Comparison of ENCODE assay signal across 1 cellular context in genomic region chr4:76301775-76302162, GRCh38.
TF ChIP-seq lines count a peak whose summit lies in the region.

No MANE protein-coding gene starts in this region.

TF ChIP-seq in HepG2, 621 proteins besides CTCF, POLR2A, EP300 and RAD21:
- TF ChIP-seq KDM6A (CRISPR knock-in tag; IDR thresholded peaks at IDR 0.05; ENCODE audit: low read depth) (no peak), PITX1 (CRISPR knock-in tag; IDR thresholded peaks at IDR 0.05) (no peak), TBX3 (IDR thresholded peaks at IDR 0.05; ENCODE audit: borderline replicate concordance) (no peak), KLF12 (CRISPR knock-in tag; IDR thresholded peaks at IDR 0.05; ENCODE audit: borderline replicate concordance) (no peak), ZKSCAN5 (CRISPR knock-in tag; IDR thresholded peaks at IDR 0.05) (no peak), U2AF2 (IDR thresholded peaks at IDR 0.05; ENCODE audit: low read depth, low read length) (no peak), ETV5 (CRISPR knock-in tag; IDR thresholded peaks at IDR 0.05; ENCODE audit: borderline replicate concordance) (no peak), FOXK2 (IDR thresholded peaks at IDR 0.05) (no peak), GZF1 (CRISPR knock-in tag; IDR thresholded peaks at IDR 0.05) (no peak), HDAC1 (CRISPR knock-in tag; IDR thresholded peaks at IDR 0.05) (no peak), POLR2AphosphoS2 (IDR thresholded peaks at IDR 0.05; ENCODE audit: low read depth, low read length) (no peak), ZFX (CRISPR knock-in tag; IDR thresholded peaks at IDR 0.05; ENCODE audit: low read depth) (no peak), CREB1 (IDR thresholded peaks at IDR 0.05) (no peak), CREB1 (CRISPR knock-in tag; IDR thresholded peaks at IDR 0.05) (0 out of 2 replicates have a peak, but pooled peaks have one; percentile 3), MEIS2 (CRISPR knock-in tag; IDR thresholded peaks at IDR 0.05) (no peak), MTA1 (CRISPR knock-in tag; IDR thresholded peaks at IDR 0.05; ENCODE audit: borderline replicate concordance) (no peak), ZNF230 (CRISPR knock-in tag; IDR thresholded peaks at IDR 0.05) (no peak), ZFP1 (CRISPR knock-in tag; IDR thresholded peaks at IDR 0.05) (no peak), ZNF136 (CRISPR knock-in tag; IDR thresholded peaks at IDR 0.05; ENCODE audit: low read depth) (no peak), ERF (CRISPR knock-in tag; IDR thresholded peaks at IDR 0.05) (0 out of 2 replicates have a peak, but pooled peaks have one; percentile 3), ATF4 (CRISPR knock-in tag; IDR thresholded peaks at IDR 0.05) (0 out of 4 replicates have a peak, but pooled peaks of 1 of the 2 experiments have one; percentile 3), SYNCRIP (IDR thresholded peaks at IDR 0.05; ENCODE audit: insufficient read depth, low read depth, low read length) (no peak), BATF2 (CRISPR knock-in tag; IDR thresholded peaks at IDR 0.05) (no peak), KAT7 (CRISPR knock-in tag; IDR thresholded peaks at IDR 0.05; ENCODE audit: borderline replicate concordance) (no peak), ASH2L (IDR thresholded peaks at IDR 0.05; ENCODE audit: insufficient read length, low read depth, low read length) (peak; percentile 67), KDM4B (CRISPR knock-in tag; IDR thresholded peaks at IDR 0.05) (no peak), ZNF768 (CRISPR knock-in tag; IDR thresholded peaks at IDR 0.05) (no peak), ZBTB43 (CRISPR knock-in tag; conservative IDR thresholded peaks at IDR 0.05) (no peak), RBM39 (IDR thresholded peaks at IDR 0.05; ENCODE audit: low read depth, low read length, poor library complexity, severe bottlenecking) (no peak), ZNF431 (CRISPR knock-in tag; IDR thresholded peaks at IDR 0.05; ENCODE audit: borderline replicate concordance, low read depth) (no peak)
- TF ChIP-seq, protein P1, sequence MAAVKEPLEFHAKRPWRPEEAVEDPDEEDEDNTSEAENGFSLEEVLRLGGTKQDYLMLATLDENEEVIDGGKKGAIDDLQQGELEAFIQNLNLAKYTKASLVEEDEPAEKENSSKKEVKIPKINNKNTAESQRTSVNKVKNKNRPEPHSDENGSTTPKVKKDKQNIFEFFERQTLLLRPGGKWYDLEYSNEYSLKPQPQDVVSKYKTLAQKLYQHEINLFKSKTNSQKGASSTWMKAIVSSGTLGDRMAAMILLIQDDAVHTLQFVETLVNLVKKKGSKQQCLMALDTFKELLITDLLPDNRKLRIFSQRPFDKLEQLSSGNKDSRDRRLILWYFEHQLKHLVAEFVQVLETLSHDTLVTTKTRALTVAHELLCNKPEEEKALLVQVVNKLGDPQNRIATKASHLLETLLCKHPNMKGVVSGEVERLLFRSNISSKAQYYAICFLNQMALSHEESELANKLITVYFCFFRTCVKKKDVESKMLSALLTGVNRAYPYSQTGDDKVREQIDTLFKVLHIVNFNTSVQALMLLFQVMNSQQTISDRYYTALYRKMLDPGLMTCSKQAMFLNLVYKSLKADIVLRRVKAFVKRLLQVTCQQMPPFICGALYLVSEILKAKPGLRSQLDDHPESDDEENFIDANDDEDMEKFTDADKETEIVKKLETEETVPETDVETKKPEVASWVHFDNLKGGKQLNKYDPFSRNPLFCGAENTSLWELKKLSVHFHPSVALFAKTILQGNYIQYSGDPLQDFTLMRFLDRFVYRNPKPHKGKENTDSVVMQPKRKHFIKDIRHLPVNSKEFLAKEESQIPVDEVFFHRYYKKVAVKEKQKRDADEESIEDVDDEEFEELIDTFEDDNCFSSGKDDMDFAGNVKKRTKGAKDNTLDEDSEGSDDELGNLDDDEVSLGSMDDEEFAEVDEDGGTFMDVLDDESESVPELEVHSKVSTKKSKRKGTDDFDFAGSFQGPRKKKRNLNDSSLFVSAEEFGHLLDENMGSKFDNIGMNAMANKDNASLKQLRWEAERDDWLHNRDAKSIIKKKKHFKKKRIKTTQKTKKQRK (IDR thresholded peaks at IDR 0.05; ENCODE audit: low read length), result no peak
- TF ChIP-seq, protein P2, sequence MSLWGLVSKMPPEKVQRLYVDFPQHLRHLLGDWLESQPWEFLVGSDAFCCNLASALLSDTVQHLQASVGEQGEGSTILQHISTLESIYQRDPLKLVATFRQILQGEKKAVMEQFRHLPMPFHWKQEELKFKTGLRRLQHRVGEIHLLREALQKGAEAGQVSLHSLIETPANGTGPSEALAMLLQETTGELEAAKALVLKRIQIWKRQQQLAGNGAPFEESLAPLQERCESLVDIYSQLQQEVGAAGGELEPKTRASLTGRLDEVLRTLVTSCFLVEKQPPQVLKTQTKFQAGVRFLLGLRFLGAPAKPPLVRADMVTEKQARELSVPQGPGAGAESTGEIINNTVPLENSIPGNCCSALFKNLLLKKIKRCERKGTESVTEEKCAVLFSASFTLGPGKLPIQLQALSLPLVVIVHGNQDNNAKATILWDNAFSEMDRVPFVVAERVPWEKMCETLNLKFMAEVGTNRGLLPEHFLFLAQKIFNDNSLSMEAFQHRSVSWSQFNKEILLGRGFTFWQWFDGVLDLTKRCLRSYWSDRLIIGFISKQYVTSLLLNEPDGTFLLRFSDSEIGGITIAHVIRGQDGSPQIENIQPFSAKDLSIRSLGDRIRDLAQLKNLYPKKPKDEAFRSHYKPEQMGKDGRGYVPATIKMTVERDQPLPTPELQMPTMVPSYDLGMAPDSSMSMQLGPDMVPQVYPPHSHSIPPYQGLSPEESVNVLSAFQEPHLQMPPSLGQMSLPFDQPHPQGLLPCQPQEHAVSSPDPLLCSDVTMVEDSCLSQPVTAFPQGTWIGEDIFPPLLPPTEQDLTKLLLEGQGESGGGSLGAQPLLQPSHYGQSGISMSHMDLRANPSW (CRISPR knock-in tag; IDR thresholded peaks at IDR 0.05; ENCODE audit: borderline replicate concordance), result no peak
- TF ChIP-seq, protein P3, sequence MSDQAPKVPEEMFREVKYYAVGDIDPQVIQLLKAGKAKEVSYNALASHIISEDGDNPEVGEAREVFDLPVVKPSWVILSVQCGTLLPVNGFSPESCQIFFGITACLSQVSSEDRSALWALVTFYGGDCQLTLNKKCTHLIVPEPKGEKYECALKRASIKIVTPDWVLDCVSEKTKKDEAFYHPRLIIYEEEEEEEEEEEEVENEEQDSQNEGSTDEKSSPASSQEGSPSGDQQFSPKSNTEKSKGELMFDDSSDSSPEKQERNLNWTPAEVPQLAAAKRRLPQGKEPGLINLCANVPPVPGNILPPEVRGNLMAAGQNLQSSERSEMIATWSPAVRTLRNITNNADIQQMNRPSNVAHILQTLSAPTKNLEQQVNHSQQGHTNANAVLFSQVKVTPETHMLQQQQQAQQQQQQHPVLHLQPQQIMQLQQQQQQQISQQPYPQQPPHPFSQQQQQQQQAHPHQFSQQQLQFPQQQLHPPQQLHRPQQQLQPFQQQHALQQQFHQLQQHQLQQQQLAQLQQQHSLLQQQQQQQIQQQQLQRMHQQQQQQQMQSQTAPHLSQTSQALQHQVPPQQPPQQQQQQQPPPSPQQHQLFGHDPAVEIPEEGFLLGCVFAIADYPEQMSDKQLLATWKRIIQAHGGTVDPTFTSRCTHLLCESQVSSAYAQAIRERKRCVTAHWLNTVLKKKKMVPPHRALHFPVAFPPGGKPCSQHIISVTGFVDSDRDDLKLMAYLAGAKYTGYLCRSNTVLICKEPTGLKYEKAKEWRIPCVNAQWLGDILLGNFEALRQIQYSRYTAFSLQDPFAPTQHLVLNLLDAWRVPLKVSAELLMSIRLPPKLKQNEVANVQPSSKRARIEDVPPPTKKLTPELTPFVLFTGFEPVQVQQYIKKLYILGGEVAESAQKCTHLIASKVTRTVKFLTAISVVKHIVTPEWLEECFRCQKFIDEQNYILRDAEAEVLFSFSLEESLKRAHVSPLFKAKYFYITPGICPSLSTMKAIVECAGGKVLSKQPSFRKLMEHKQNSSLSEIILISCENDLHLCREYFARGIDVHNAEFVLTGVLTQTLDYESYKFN (CRISPR knock-in tag; conservative IDR thresholded peaks at IDR 0.05), result peak; percentile 48
- TF ChIP-seq, protein P4, sequence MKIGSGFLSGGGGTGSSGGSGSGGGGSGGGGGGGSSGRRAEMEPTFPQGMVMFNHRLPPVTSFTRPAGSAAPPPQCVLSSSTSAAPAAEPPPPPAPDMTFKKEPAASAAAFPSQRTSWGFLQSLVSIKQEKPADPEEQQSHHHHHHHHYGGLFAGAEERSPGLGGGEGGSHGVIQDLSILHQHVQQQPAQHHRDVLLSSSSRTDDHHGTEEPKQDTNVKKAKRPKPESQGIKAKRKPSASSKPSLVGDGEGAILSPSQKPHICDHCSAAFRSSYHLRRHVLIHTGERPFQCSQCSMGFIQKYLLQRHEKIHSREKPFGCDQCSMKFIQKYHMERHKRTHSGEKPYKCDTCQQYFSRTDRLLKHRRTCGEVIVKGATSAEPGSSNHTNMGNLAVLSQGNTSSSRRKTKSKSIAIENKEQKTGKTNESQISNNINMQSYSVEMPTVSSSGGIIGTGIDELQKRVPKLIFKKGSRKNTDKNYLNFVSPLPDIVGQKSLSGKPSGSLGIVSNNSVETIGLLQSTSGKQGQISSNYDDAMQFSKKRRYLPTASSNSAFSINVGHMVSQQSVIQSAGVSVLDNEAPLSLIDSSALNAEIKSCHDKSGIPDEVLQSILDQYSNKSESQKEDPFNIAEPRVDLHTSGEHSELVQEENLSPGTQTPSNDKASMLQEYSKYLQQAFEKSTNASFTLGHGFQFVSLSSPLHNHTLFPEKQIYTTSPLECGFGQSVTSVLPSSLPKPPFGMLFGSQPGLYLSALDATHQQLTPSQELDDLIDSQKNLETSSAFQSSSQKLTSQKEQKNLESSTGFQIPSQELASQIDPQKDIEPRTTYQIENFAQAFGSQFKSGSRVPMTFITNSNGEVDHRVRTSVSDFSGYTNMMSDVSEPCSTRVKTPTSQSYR (CRISPR knock-in tag; IDR thresholded peaks at IDR 0.05; ENCODE audit: borderline replicate concordance), result no peak
- TF ChIP-seq, protein P5, sequence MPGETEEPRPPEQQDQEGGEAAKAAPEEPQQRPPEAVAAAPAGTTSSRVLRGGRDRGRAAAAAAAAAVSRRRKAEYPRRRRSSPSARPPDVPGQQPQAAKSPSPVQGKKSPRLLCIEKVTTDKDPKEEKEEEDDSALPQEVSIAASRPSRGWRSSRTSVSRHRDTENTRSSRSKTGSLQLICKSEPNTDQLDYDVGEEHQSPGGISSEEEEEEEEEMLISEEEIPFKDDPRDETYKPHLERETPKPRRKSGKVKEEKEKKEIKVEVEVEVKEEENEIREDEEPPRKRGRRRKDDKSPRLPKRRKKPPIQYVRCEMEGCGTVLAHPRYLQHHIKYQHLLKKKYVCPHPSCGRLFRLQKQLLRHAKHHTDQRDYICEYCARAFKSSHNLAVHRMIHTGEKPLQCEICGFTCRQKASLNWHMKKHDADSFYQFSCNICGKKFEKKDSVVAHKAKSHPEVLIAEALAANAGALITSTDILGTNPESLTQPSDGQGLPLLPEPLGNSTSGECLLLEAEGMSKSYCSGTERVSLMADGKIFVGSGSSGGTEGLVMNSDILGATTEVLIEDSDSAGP (CRISPR knock-in tag; IDR thresholded peaks at IDR 0.05; ENCODE audit: borderline replicate concordance), result no peak
- TF ChIP-seq, protein P6, sequence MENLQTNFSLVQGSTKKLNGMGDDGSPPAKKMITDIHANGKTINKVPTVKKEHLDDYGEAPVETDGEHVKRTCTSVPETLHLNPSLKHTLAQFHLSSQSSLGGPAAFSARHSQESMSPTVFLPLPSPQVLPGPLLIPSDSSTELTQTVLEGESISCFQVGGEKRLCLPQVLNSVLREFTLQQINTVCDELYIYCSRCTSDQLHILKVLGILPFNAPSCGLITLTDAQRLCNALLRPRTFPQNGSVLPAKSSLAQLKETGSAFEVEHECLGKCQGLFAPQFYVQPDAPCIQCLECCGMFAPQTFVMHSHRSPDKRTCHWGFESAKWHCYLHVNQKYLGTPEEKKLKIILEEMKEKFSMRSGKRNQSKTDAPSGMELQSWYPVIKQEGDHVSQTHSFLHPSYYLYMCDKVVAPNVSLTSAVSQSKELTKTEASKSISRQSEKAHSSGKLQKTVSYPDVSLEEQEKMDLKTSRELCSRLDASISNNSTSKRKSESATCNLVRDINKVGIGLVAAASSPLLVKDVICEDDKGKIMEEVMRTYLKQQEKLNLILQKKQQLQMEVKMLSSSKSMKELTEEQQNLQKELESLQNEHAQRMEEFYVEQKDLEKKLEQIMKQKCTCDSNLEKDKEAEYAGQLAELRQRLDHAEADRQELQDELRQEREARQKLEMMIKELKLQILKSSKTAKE (CRISPR knock-in tag; IDR thresholded peaks at IDR 0.05; ENCODE audit: borderline replicate concordance), result no peak
